ENCODE assay signal across 25 cellular contexts in genomic region chr17:35352284-35352683, GRCh38. TPM values are rescaled to one million over a fixed set of nuclear protein-coding genes. Genes with fewer than 3 reads are reported as not detected.
"Had no signal": no experiment of that assay in that cellular context is flagged by ENCODE, and none has a peak within 500 bp of the region (broad histone marks: within the 10 kb centered on the region; RNA-seq: fewer than 3 reads in every experiment).

No MANE protein-coding gene starts in this region.

- H3K9me3 ChIP-seq: SJSA1, SK-N-SH had no signal

- H3K4me3 ChIP-seq: SJSA1 had no signal

- DNase-seq: IMR-90, Karpas-422, KG1, MM.1S, NCI-H1092 treated with DMSO at 0.1 percent for 48 hours, NCI-H1436, NCI-H187, NCI-H2029, NCI-H2081 treated with DMSO at 0.1 percent for 48 hours, NCI-H2171, NCI-H226, NCI-H446, NCI-H510A, NCI-H524 treated with DMSO at 0.1 percent for 48 hours, NCI-H69, NCI-H774, Right ventricle myocardium superior, RPMI8226, SIG-M5, SK-N-SH, SW 1271 had no signal

- H3K4me2 ChIP-seq: SK-N-SH had no signal

- FAIRE-seq: HepG2, RCC 7860 had no signal

- H3K27me3 ChIP-seq: SJSA1 had no signal

- H3K9ac ChIP-seq: SK-N-SH had no signal

- ATAC-seq: HepG2 had no signal

- H3K27ac ChIP-seq: SJSA1 had no signal

- H3K4me1 ChIP-seq: SJSA1 had no signal

RNA-seq across cellular contexts. Expression of gene SLFN11, which starts 21.1 kb away (rescaled TPM):
- total RNA-seq: HepG2, HT-29 had no signal
- polyA plus RNA-seq: HepG2 had no signal
